ENCODE assay signal across 22 cellular contexts in the genomic region with DNA sequence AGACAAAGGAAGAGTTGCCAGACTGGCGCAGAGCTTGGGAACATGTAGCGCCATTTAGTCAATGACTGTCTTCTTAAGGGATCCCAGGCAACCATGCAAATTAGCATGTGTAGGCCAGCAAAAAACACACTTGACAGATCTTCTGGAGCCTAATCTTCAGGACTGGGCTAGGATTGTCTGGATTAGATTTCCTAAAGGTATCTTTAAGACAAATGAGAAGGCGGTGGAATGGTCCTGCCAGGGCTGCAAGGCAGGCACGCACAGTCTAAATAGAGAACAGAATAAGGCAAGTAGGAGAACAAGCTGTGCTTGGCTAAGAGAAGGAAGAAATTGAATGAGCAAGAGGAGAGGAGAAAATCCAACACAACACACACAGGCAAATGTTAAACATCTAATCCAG.
"Had no signal": no experiment of that assay in that cellular context is flagged by ENCODE, and none has a peak within 500 bp of the region (broad histone marks: within the 10 kb centered on the region; RNA-seq: fewer than 3 reads in every experiment).

No MANE protein-coding gene starts in this region.

- H3K4me1 ChIP-seq: SJSA1 had no signal

- DNase-seq: KBM-7, MV-4-11, NCI-H1048, NCI-H1105, NCI-H1417, NCI-H1436 treated with DMSO at 0.1 percent for 48 hours, NCI-H1694, NCI-H187 treated with DMSO at 0.1 percent for 48 hours, NCI-H2081, NCI-H2107, NCI-H2171 treated with DMSO at 0.1 percent for 48 hours, NCI-H226, NCI-H446, NCI-H510A, NCI-H524 treated with DMSO at 0.1 percent for 48 hours, NCI-H69, NCI-H774, Right ventricle myocardium superior, RPMI8226, SIG-M5 had no signal

- H3K27ac ChIP-seq: SJSA1, SK-N-MC had no signal

- H3K9me3 ChIP-seq: SJSA1 had no signal

- H3K27me3 ChIP-seq: SJSA1 had no signal

- H3K4me3 ChIP-seq: SJSA1, SK-N-MC had no signal
